28 cellular contexts compared by ENCODE assay signal in the genomic region with DNA sequence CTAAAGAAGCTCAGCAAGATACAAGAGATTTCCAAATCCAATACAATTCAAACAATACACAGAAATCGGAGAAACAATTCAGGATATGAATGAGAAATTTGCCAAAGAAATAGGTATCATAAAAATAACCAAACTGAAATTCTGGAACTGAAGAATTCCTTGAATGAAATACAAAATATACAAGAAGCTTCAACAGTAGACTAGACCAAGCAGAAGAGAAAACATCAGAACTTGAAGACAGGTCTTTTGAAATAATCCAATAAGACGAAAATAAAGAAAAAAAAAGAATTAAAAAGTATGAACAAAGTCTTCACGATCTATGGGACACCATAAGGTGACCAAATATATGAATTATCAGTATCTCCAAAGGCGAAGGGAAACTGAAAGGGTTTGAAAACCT.
"Had no signal": no experiment of that assay in that cellular context is flagged by ENCODE, and none has a peak within 500 bp of the region (broad histone marks: within the 10 kb centered on the region; RNA-seq: fewer than 3 reads in every experiment).

No MANE protein-coding gene starts in this region.

- H3K4me3 ChIP-seq: coronary artery, dorsolateral prefrontal cortex had no signal

- H3K27me3 ChIP-seq: brain microvascular endothelial cell, dorsolateral prefrontal cortex had no signal

- H3K9me3 Mint-ChIP-seq: central memory CD8-positive, alpha-beta T cell; dendritic cell treated with granulocyte-macrophage colony-stimulating factor and Interleukin-4, amounts not matched to agents 40 ng/mL and 50 ng/mL, for 4 days; endodermal cell had no signal

- ATAC-seq: activated CD4-positive, alpha-beta T cell treated with anti-CD3 and anti-CD28 coated beads for 36 hours; activated CD8-positive, alpha-beta memory T cell treated with anti-CD3 and anti-CD28 coated beads, Interleukin-2, amount 10 ng/mL, durations not matched to agents 7 days and 5 days; activated CD8-positive, alpha-beta T cell treated with anti-CD3 and anti-CD28 coated beads, Interleukin-2, amount 10 ng/mL, durations not matched to agents 7 days and 5 days; esophagus mucosa had no signal

- H3K4me3 Mint-ChIP-seq: activated CD4-positive, alpha-beta memory T cell treated with anti-CD3 and anti-CD28 coated beads for 36 hours; activated CD4-positive, alpha-beta T cell treated with anti-CD3 and anti-CD28 coated beads for 36 hours; activated CD4-positive, alpha-beta T cell treated with anti-CD3 and anti-CD28 coated beads, Interleukin-2, amount 10 ng/mL, durations not matched to agents 24 days and 14 days; activated CD8-positive, alpha-beta memory T cell treated with anti-CD3 and anti-CD28 coated beads, Interleukin-2, amount 10 ng/mL, durations not matched to agents 7 days and 5 days; activated CD8-positive, alpha-beta T cell treated with anti-CD3 and anti-CD28 coated beads, Interleukin-2, amount 10 ng/mL, durations not matched to agents 7 days and 5 days; activated naive CD4-positive, alpha-beta T cell treated with anti-CD3 and anti-CD28 coated beads for 36 hours; activated naive CD8-positive, alpha-beta T cell; activated T-helper 1 cell treated with anti-CD3 and anti-CD28 coated beads, Interleukin-12 subunit alpha, Interleukin-12 subunit beta, Interleukin-2, Interleukin-4 antibody, amounts not matched to agents 30 ng/mL and 10 ng/mL and 1 ng/mL, durations not matched to agents 14 hours and 24 hours and 36 hours; central memory CD8-positive, alpha-beta T cell; dendritic cell treated with granulocyte-macrophage colony-stimulating factor and Interleukin-4, amounts not matched to agents 40 ng/mL and 50 ng/mL, for 4 days; endodermal cell had no signal

- DNase-seq: activated CD4-positive, alpha-beta memory T cell treated with anti-CD3 and anti-CD28 coated beads for 36 hours; activated CD4-positive, alpha-beta T cell treated with anti-CD3 and anti-CD28 coated beads for 36 hours; activated CD4-positive, alpha-beta T cell treated with anti-CD3 and anti-CD28 coated beads, Interleukin-2, amount 10 ng/mL, durations not matched to agents 24 days and 14 days; activated CD4-positive, CD25-positive, alpha-beta regulatory T cell; activated CD4-positive, CD25-positive, alpha-beta regulatory T cell treated with anti-CD3 and anti-CD28 coated beads, Interleukin-2, amount 50 U/mL, for 72 hours; activated CD8-positive, alpha-beta memory T cell treated with anti-CD3 and anti-CD28 coated beads, Interleukin-2, amount 10 ng/mL, durations not matched to agents 7 days and 5 days; activated CD8-positive, alpha-beta memory T cell treated with anti-CD3 and anti-CD28 coated beads, Interleukin-2, amount 50 U/mL, for 4 hours; activated CD8-positive, alpha-beta T cell treated with anti-CD3 and anti-CD28 coated beads, Interleukin-2, amount 10 ng/mL, durations not matched to agents 7 days and 5 days; activated effector memory CD4-positive, alpha-beta T cell treated with anti-CD3 and anti-CD28 coated beads, Interleukin-2, amount 50 U/mL, for 16 hours; activated naive CD4-positive, alpha-beta T cell treated with anti-CD3 and anti-CD28 coated beads for 36 hours; activated T-cell treated with anti-CD3 and anti-CD28 coated beads, Interleukin-2, amount 50 U/mL, for 1 hour; activated T-cell treated with anti-CD3 and anti-CD28 coated beads, Interleukin-2, amount 50 U/mL, for 48 hours; amniotic stem cell; anterior cingulate cortex; brain microvascular endothelial cell; dorsolateral prefrontal cortex; effector memory CD4-positive, alpha-beta T cell; endodermal cell; foreskin fibroblast; head of caudate nucleus; T-helper 2 cell had no signal

- H3K36me3 ChIP-seq: brain microvascular endothelial cell had no signal

- H3K27ac ChIP-seq: brain microvascular endothelial cell, coronary artery had no signal

- H3K27me3 Mint-ChIP-seq: activated CD4-positive, alpha-beta memory T cell treated with anti-CD3 and anti-CD28 coated beads for 36 hours; activated CD4-positive, alpha-beta T cell treated with anti-CD3 and anti-CD28 coated beads for 36 hours; activated naive CD8-positive, alpha-beta T cell; central memory CD8-positive, alpha-beta T cell had no signal

- H3K27ac Mint-ChIP-seq: activated CD4-positive, alpha-beta memory T cell treated with anti-CD3 and anti-CD28 coated beads for 36 hours; activated CD4-positive, alpha-beta T cell treated with anti-CD3 and anti-CD28 coated beads for 36 hours; activated CD4-positive, alpha-beta T cell treated with anti-CD3 and anti-CD28 coated beads, Interleukin-2, amount 10 ng/mL, durations not matched to agents 24 days and 14 days; activated CD8-positive, alpha-beta memory T cell treated with anti-CD3 and anti-CD28 coated beads, Interleukin-2, amount 10 ng/mL, durations not matched to agents 7 days and 5 days; activated CD8-positive, alpha-beta T cell treated with anti-CD3 and anti-CD28 coated beads, Interleukin-2, amount 10 ng/mL, durations not matched to agents 7 days and 5 days; activated naive CD4-positive, alpha-beta T cell treated with anti-CD3 and anti-CD28 coated beads for 36 hours; activated T-helper 1 cell treated with anti-CD3 and anti-CD28 coated beads, Interleukin-12 subunit alpha, Interleukin-12 subunit beta, Interleukin-2, Interleukin-4 antibody, amounts not matched to agents 30 ng/mL and 10 ng/mL and 1 ng/mL, durations not matched to agents 14 hours and 24 hours and 36 hours; activated T-helper 2 cell treated with anti-CD3 and anti-CD28 coated beads, Interferon-gamma antibody, Interleukin-2, Interleukin-4, amounts not matched to agents 10 μg/mL and 5 μg/mL and 100 μg/mL, durations not matched to agents 14 hours and 24 hours and 36 hours; endodermal cell had no signal
